Comparison of ENCODE assay signal across 15 cellular contexts in genomic region chr5:92455011-92455410, GRCh38.
A peak's percentile ranks its signal among the peaks of the same experiment; 100 is the strongest.
DNase-seq lines count a peak whose midpoint lies in the region; ATAC-seq and TF ChIP-seq lines count a peak whose summit lies in the region.
"Had no signal": no experiment of that assay in that cellular context is flagged by ENCODE, and none has a peak within 500 bp of the region (broad histone marks: within the 10 kb centered on the region; RNA-seq: fewer than 3 reads in every experiment).

No MANE protein-coding gene starts in this region.

- H3K36me3 Mint-ChIP-seq in activated T-helper 17 cell treated with anti-CD3 and anti-CD28 coated beads, Interleukin-2, amount 50 U/mL, for 72 hours (ENCODE audit: low read depth), result no peaks in the 10 kb centered on the region
- H3K36me3 Mint-ChIP-seq: activated naive CD8-positive, alpha-beta T cell had no signal

- no peak overlapping the region for H3K4ac ChIP-seq in trophoblast cell (ENCODE audit: low read depth, low read length)

- no peak overlapping the region for H2BK12ac ChIP-seq in trophoblast cell (ENCODE audit: low read length)

- no peak overlapping the region for H2BK120ac ChIP-seq in trophoblast cell (ENCODE audit: insufficient read depth, low read length, poor library complexity)

- no peak overlapping the region for H2AFZ ChIP-seq in OCI-LY3 (ENCODE audit: low read depth, low read length)
- no peak overlapping the region for H2AFZ ChIP-seq in trophoblast cell (ENCODE audit: insufficient read depth, low read length, poor library complexity)

- H4K8ac ChIP-seq in trophoblast cell (ENCODE audit: low read depth, low read length), result no peak overlapping the region

- H3K18ac ChIP-seq in trophoblast cell (ENCODE audit: low read length), result no peak overlapping the region

- H3K36me3 ChIP-seq in OCI-LY3 (replicated peaks; ENCODE audit: low read depth, low read length), result no peaks in the 10 kb centered on the region
- H3K36me3 ChIP-seq in trophoblast cell (ENCODE audit: control insufficient read depth in 1 of 2, insufficient read depth in 2 of 2, low read length in 2 of 2), result no peaks in the 10 kb centered on the region
- H3K36me3 ChIP-seq in psoas muscle (ENCODE audit: insufficient read depth in 1 of 2, low read depth in 1 of 2), result no peaks in the 10 kb centered on the region
- H3K36me3 ChIP-seq: gastroesophageal sphincter, tibial nerve had no signal

- DNase-seq in trophoblast cell (no peak), GOT3 (lab: John Stamatoyannopoulos, UW) (no peak), psoas muscle (no peak)
- DNase-seq: activated CD4-positive, alpha-beta T cell treated with anti-CD3 and anti-CD28 coated beads, Interleukin-2, amount 50 U/mL, for 1 hour; cortex of kidney; NCI-H446 had no signal

- H3K4me3 ChIP-seq in OCI-LY3 (ENCODE audit: low read length), result peak overlapping the region; percentile 64
- H3K4me3 ChIP-seq in trophoblast cell (ENCODE audit: low read depth, low read length), result no peak overlapping the region
- no peak overlapping the region for H3K4me3 ChIP-seq in psoas muscle
- H3K4me3 ChIP-seq: gastroesophageal sphincter, SK-N-MC, tibial nerve had no signal

- intact Hi-C loops in psoas muscle (cut with DNase I), result no loop called here

- H3K9me3 Mint-ChIP-seq in activated T-helper 17 cell treated with anti-CD3 and anti-CD28 coated beads, Interleukin-2, amount 50 U/mL, for 72 hours, result peaks cover 5% of the 10 kb centered on the region

- H3K27ac Mint-ChIP-seq in activated T-helper 17 cell treated with anti-CD3 and anti-CD28 coated beads, Interleukin-2, amount 50 U/mL, for 72 hours, result no peak overlapping the region
- H3K27ac Mint-ChIP-seq: activated naive CD8-positive, alpha-beta T cell had no signal

- H3K27me3 ChIP-seq in OCI-LY3 (ENCODE audit: low read depth, low read length), result peaks cover 7% of the 10 kb centered on the region; the same call in 1 of the 2 replicates
- no peaks in the 10 kb centered on the region for H3K27me3 ChIP-seq in trophoblast cell (ENCODE audit: insufficient read depth, low read length)
- H3K27me3 ChIP-seq in psoas muscle (ENCODE audit: insufficient read depth in 3 of 3, low read length in 2 of 3), result no peaks in the 10 kb centered on the region
- H3K27me3 ChIP-seq: gastroesophageal sphincter, tibial nerve had no signal

- H4K20me1 ChIP-seq in OCI-LY3 (ENCODE audit: insufficient read depth, low read length), result no peaks in the 10 kb centered on the region

- ATAC-seq in GM18867 (IDR thresholded peaks at IDR 0.05; ENCODE audit: unreplicated experiment), result peak; percentile 99
- ATAC-seq in GM21529 (IDR thresholded peaks at IDR 0.05; ENCODE audit: unreplicated experiment), result peak; percentile 99
- ATAC-seq in HG03066 (IDR thresholded peaks at IDR 0.05; ENCODE audit: low read depth, unreplicated experiment), result peak; percentile 100
- ATAC-seq in activated T-helper 17 cell treated with anti-CD3 and anti-CD28 coated beads, Interleukin-2, amount 50 U/mL, for 72 hours (replicated peaks), result no peak
- ATAC-seq in psoas muscle, result no peak
- ATAC-seq: gastroesophageal sphincter had no signal

- H3K79me1 ChIP-seq in trophoblast cell (ENCODE audit: low read length), result no peaks in the 10 kb centered on the region

- H3K14ac ChIP-seq in trophoblast cell (ENCODE audit: low read length), result no peak overlapping the region

- no peak overlapping the region for H2AK5ac ChIP-seq in trophoblast cell (ENCODE audit: low read length)

- H4K12ac ChIP-seq in trophoblast cell (ENCODE audit: low read depth, low read length), result no peak overlapping the region

- H3K9me3 ChIP-seq in OCI-LY3 (ENCODE audit: insufficient read depth, low read length) (no peaks in the 10 kb centered on the region), trophoblast cell (ENCODE audit: insufficient read depth, low read depth, low read length) (peaks cover 2% of the 10 kb centered on the region), psoas muscle (no peaks in the 10 kb centered on the region)
- H3K9me3 ChIP-seq: tibial nerve had no signal

- peak overlapping the region; percentile 65 for H3K4me2 ChIP-seq in OCI-LY3 (ENCODE audit: low read length)
- no peak overlapping the region for H3K4me2 ChIP-seq in trophoblast cell (ENCODE audit: low read length)

- H3K4me3 Mint-ChIP-seq in activated T-helper 17 cell treated with anti-CD3 and anti-CD28 coated beads, Interleukin-2, amount 50 U/mL, for 72 hours, result no peak overlapping the region
- H3K4me3 Mint-ChIP-seq: activated naive CD8-positive, alpha-beta T cell had no signal

- H3K9ac ChIP-seq in OCI-LY3 (ENCODE audit: low read length), result no peak overlapping the region
- no peak overlapping the region for H3K9ac ChIP-seq in trophoblast cell (ENCODE audit: low read length)

- no peak overlapping the region for H2BK5ac ChIP-seq in trophoblast cell (ENCODE audit: low read depth, low read length, poor library complexity)

- H3K4me1 ChIP-seq in OCI-LY3 (ENCODE audit: low read length) (peaks cover 9% of the 10 kb centered on the region), trophoblast cell (ENCODE audit: control insufficient read depth in 1 of 2, insufficient read depth in 2 of 2, low read length in 2 of 2) (no peaks in the 10 kb centered on the region), psoas muscle (no peaks in the 10 kb centered on the region)
- H3K4me1 ChIP-seq: gastroesophageal sphincter, tibial nerve had no signal

- no peaks in the 10 kb centered on the region for H3K27me3 Mint-ChIP-seq in activated T-helper 17 cell treated with anti-CD3 and anti-CD28 coated beads, Interleukin-2, amount 50 U/mL, for 72 hours
- H3K27me3 Mint-ChIP-seq: activated naive CD8-positive, alpha-beta T cell had no signal

- TF ChIP-seq CTCF in OCI-LY3 (IDR thresholded peaks at IDR 0.05; ENCODE audit: low read depth, low read length) (no peak), psoas muscle (IDR thresholded peaks at IDR 0.05) (no peak)

- no CpG with 5 or more reads among the region's 3 CpGs for WGBS in trophoblast cell (ENCODE audit: extremely low coverage, insufficient coverage, insufficient read length)
- 76 to 83% (median 81%) methylated on average over 3 of the region's 3 CpGs for WGBS in psoas muscle, 3 donors

- no peaks in the 10 kb centered on the region for H3K4me1 Mint-ChIP-seq in activated T-helper 17 cell treated with anti-CD3 and anti-CD28 coated beads, Interleukin-2, amount 50 U/mL, for 72 hours

- H3K27ac ChIP-seq in OCI-LY3 (ENCODE audit: low read length), result no peak overlapping the region
- H3K27ac ChIP-seq in trophoblast cell (ENCODE audit: low read depth, low read length), result no peak overlapping the region
- no peak overlapping the region for H3K27ac ChIP-seq in psoas muscle
- H3K27ac ChIP-seq: gastroesophageal sphincter, SK-N-MC, tibial nerve had no signal

- H3K79me2 ChIP-seq in OCI-LY3 (ENCODE audit: low read length) (no peaks in the 10 kb centered on the region), trophoblast cell (ENCODE audit: control insufficient read depth, insufficient read depth, low read length, poor library complexity) (no peaks in the 10 kb centered on the region)

- H3K23ac ChIP-seq in trophoblast cell (ENCODE audit: low read length), result no peak overlapping the region

- H4K91ac ChIP-seq in trophoblast cell (ENCODE audit: low read depth, low read length), result no peak overlapping the region

Comparison
In these comparisons a context has a peak if more than half of its experiments do, and no peak if none do; other contexts are left out.
1. ATAC-seq: peak in GM18867 (single experiment), GM21529 (single experiment) and HG03066 (single experiment); none in activated T-helper 17 cell treated with anti-CD3 and anti-CD28 coated beads, Interleukin-2, amount 50 U/mL, for 72 hours (single experiment) and psoas muscle (0 of 4).